Comparison of ENCODE assay signal across 22 cellular contexts in the genomic region with DNA sequence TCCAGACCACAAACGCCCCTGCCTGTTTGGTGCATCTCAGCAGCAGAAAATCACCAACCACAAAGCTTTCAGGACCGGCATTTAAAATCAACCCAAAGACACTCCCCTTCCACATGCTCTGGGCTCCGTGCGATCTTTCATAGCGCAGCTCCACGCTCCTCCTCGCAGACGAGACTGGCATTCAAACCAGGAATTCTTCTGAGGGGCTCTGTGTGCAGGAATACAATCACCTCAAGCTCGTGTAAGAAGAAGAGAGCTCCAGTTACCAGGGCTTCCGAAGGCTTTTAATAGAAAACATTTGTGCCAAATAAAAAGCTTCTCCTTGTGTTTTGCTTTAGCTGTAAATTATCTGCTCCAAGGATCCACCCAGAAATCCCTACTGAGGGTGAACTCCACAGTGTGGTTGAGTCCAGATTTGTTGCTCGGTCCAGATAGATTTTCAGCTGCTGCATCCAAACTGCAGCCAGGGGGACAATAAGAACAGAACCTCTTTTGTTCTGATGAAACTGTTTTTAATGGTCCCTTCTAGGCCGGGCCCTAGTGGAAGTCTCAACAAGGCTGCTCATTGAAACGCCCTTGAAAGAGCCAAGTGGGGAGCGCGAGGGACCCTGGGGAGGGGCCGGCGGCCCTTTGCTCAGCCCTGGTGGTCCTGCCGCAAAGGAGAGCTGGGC. TPM values are rescaled to one million over a fixed set of nuclear protein-coding genes. Genes with fewer than 3 reads are reported as not detected.
A peak's percentile ranks its signal among the peaks of the same experiment; 100 is the strongest.
DNase-seq lines count a peak whose midpoint lies in the region; ATAC-seq and TF ChIP-seq lines count a peak whose summit lies in the region.
"Had no signal": no experiment of that assay in that cellular context is flagged by ENCODE, and none has a peak within 500 bp of the region (broad histone marks: within the 10 kb centered on the region; RNA-seq: fewer than 3 reads in every experiment).

No MANE protein-coding gene starts in this region.

- H3K36me3 ChIP-seq in GM23338 (ENCODE audit: insufficient read depth) (no peaks in the 10 kb centered on the region), iPS-20b (ENCODE audit: insufficient read depth, low read depth, low read length) (no peaks in the 10 kb centered on the region)
- H3K36me3 ChIP-seq: adrenal gland, lower lobe of right lung, neutrophil had no signal

- H3K9ac ChIP-seq in iPS-20b (ENCODE audit: low read depth, low read length), result peak overlapping the region; percentile 25; the same call in 1 of the 2 replicates

- H3K27me3 ChIP-seq in GM23338 (ENCODE audit: insufficient read depth) (no peaks in the 10 kb centered on the region), iPS-20b (ENCODE audit: insufficient read depth, low read length) (peaks cover 9% of the 10 kb centered on the region; the same call in 1 of the 2 replicates)
- H3K27me3 ChIP-seq: adrenal gland had no signal

- H3K4me3 ChIP-seq in GM23338, result no peak overlapping the region
- H3K4me3 ChIP-seq in iPS-20b (ENCODE audit: low read length), result no peak overlapping the region
- H3K4me3 ChIP-seq: adrenal gland, lower lobe of right lung, SK-N-MC had no signal

- H3K27ac Mint-ChIP-seq in GM23338, result no peak overlapping the region
- H3K27ac Mint-ChIP-seq: activated CD8-positive, alpha-beta T cell treated with anti-CD3 and anti-CD28 coated beads for 36 hours; activated T-helper 17 cell treated with anti-CD3 and anti-CD28 coated beads, Interleukin-2, amount 50 U/mL, for 72 hours; stimulated activated naive B cell treated with anti-CD40 and anti-IgM and Interleukin-4, amounts not matched to agents 10 μg/mL and 1 μg/mL and 100 μg/mL, for 72 hours had no signal

- H3K79me2 ChIP-seq in GM23338 (replicated peaks; ENCODE audit: insufficient read depth), result no peaks in the 10 kb centered on the region

- DNase-seq in GM23338 (ENCODE audit: low spot score) (no peak), anterior cingulate cortex (lab: John Stamatoyannopoulos, UW) (peak in 39 of 58 donors; percentile 22 to 86 (median 51)), putamen (ENCODE audit: low spot score) (peak; percentile 81), NCI-H2107 (lab: John Stamatoyannopoulos, UW) (no peak), HuH-7 (ENCODE audit: low spot score) (no peak)
- DNase-seq: activated CD8-positive, alpha-beta T cell treated with anti-CD3 and anti-CD28 coated beads for 36 hours; adrenal gland; cortex of kidney; DMS79; HCEC 1CT; lower lobe of right lung; NCI-H1417 treated with DMSO at 0.1 percent for 48 hours; NCI-H345; stimulated activated naive B cell treated with anti-CD40 and anti-IgM and Interleukin-4, amounts not matched to agents 10 μg/mL and 1 μg/mL and 100 μg/mL, for 72 hours had no signal

- no peaks in the 10 kb centered on the region for H3K9me2 ChIP-seq in GM23338 (ENCODE audit: insufficient read depth)

- H3K27ac ChIP-seq in GM23338 (ENCODE audit: low read depth) (no peak overlapping the region), iPS-20b (ENCODE audit: low read length) (no peak overlapping the region)
- H3K27ac ChIP-seq: adrenal gland, lower lobe of right lung, neutrophil, SK-N-MC had no signal

- H3F3A ChIP-seq in GM23338 (replicated peaks; ENCODE audit: low read depth), result no peaks in the 10 kb centered on the region

- H2AFZ ChIP-seq in GM23338, result peak overlapping the region; percentile 81; the same call in 1 of the 2 replicates

- H3K4me1 ChIP-seq in GM23338 (ENCODE audit: insufficient read depth) (no peaks in the 10 kb centered on the region; the same call in 1 of the 2 replicates), iPS-20b (ENCODE audit: insufficient read depth, low read length) (peaks cover 12% of the 10 kb centered on the region; the same call in 1 of the 2 replicates)
- H3K4me1 ChIP-seq: adrenal gland had no signal

- TF ChIP-seq CTCF in GM23338 (conservative IDR thresholded peaks at IDR 0.05; ENCODE audit: low read depth in 2 of 2), result no peak

- H3K27me3 Mint-ChIP-seq in GM23338 (ENCODE audit: insufficient read depth, low read depth, poor library complexity), result peaks cover 18% of the 10 kb centered on the region

- no peak overlapping the region for H3K4me2 ChIP-seq in GM23338

- H3K36me3 Mint-ChIP-seq in GM23338 (ENCODE audit: low read depth), result no peaks in the 10 kb centered on the region
- H3K36me3 Mint-ChIP-seq: stimulated activated naive B cell treated with anti-CD40 and anti-IgM and Interleukin-4, amounts not matched to agents 10 μg/mL and 1 μg/mL and 100 μg/mL, for 72 hours had no signal

- no peak overlapping the region for H3K4me3 Mint-ChIP-seq in GM23338
- H3K4me3 Mint-ChIP-seq: activated CD8-positive, alpha-beta T cell treated with anti-CD3 and anti-CD28 coated beads for 36 hours; activated T-helper 17 cell treated with anti-CD3 and anti-CD28 coated beads, Interleukin-2, amount 50 U/mL, for 72 hours; stimulated activated naive B cell treated with anti-CD40 and anti-IgM and Interleukin-4, amounts not matched to agents 10 μg/mL and 1 μg/mL and 100 μg/mL, for 72 hours had no signal

- H3K9me3 Mint-ChIP-seq in GM23338, result no peaks in the 10 kb centered on the region
- H3K9me3 Mint-ChIP-seq: activated CD8-positive, alpha-beta T cell treated with anti-CD3 and anti-CD28 coated beads for 36 hours; activated T-helper 17 cell treated with anti-CD3 and anti-CD28 coated beads, Interleukin-2, amount 50 U/mL, for 72 hours; stimulated activated naive B cell treated with anti-CD40 and anti-IgM and Interleukin-4, amounts not matched to agents 10 μg/mL and 1 μg/mL and 100 μg/mL, for 72 hours had no signal

- ATAC-seq in GM23338, result peak; percentile 45
- no peak for ATAC-seq in GM18873 (IDR thresholded peaks at IDR 0.05; ENCODE audit: low FRiP score, unreplicated experiment)
- ATAC-seq in GM21529 (IDR thresholded peaks at IDR 0.05; ENCODE audit: unreplicated experiment), result no peak
- ATAC-seq: activated CD8-positive, alpha-beta T cell treated with anti-CD3 and anti-CD28 coated beads for 36 hours; activated T-helper 17 cell treated with anti-CD3 and anti-CD28 coated beads, Interleukin-2, amount 50 U/mL, for 72 hours; esophagus mucosa; lower lobe of right lung; stimulated activated naive B cell treated with anti-CD40 and anti-IgM and Interleukin-4, amounts not matched to agents 10 μg/mL and 1 μg/mL and 100 μg/mL, for 72 hours had no signal

- H3K9me3 ChIP-seq in iPS-20b (ENCODE audit: insufficient read depth, low read depth, low read length), result no peaks in the 10 kb centered on the region
- H3K9me3 ChIP-seq: adrenal gland, lower lobe of right lung, neutrophil had no signal

- no peaks in the 10 kb centered on the region for H4K20me1 ChIP-seq in GM23338 (replicated peaks; ENCODE audit: insufficient read depth)

- H3K4me1 Mint-ChIP-seq in GM23338, result peaks cover 25% of the 10 kb centered on the region
- H3K4me1 Mint-ChIP-seq: activated T-helper 17 cell treated with anti-CD3 and anti-CD28 coated beads, Interleukin-2, amount 50 U/mL, for 72 hours; stimulated activated naive B cell treated with anti-CD40 and anti-IgM and Interleukin-4, amounts not matched to agents 10 μg/mL and 1 μg/mL and 100 μg/mL, for 72 hours had no signal

TF ChIP-seq in GM23338, 12 proteins besides CTCF, POLR2A, EP300 and RAD21:
- TF ChIP-seq STAT1 (IDR thresholded peaks at IDR 0.05; ENCODE audit: unreplicated experiment) (no peak), NANOG (IDR thresholded peaks at IDR 0.05; ENCODE audit: borderline replicate concordance) (no peak), EZH2phosphoT487 (IDR thresholded peaks at IDR 0.05; ENCODE audit: unreplicated experiment) (no peak), POLR2AphosphoS5 (IDR thresholded peaks at IDR 0.05; ENCODE audit: low read depth) (no peak), EZH2 (IDR thresholded peaks at IDR 0.05; ENCODE audit: low read depth, unreplicated experiment) (no peak), JUNB (IDR thresholded peaks at IDR 0.05; ENCODE audit: unreplicated experiment) (no peak), ZNF331 (CRISPR knock-in tag; IDR thresholded peaks at IDR 0.05; ENCODE audit: low read depth) (no peak)

RNA-seq across cellular contexts. Expression of a gene that starts 16.4 kb away (rescaled TPM):
- 16.6 and 22.8 TPM in 2 replicates for total RNA-seq in GM23338 (2014; rRNA removed; shearing (Covaris generic))
- polyA plus RNA-seq in GM23338 (2016; fragmentation: Nextera tagmentation; extraction: Ambion mirVana), result 15.9 and 17.8 TPM in 2 replicates
- total RNA-seq: activated CD8-positive, alpha-beta T cell treated with anti-CD3 and anti-CD28 coated beads for 36 hours; activated T-helper 17 cell treated with anti-CD3 and anti-CD28 coated beads, Interleukin-2, amount 50 U/mL, for 72 hours had no signal

RNA-seq across cellular contexts. Expression of a gene that starts 46.8 kb away (rescaled TPM):
- total RNA-seq in GM23338 (2014; rRNA removed; shearing (Covaris generic)), result not detected in 2 replicates
- polyA plus RNA-seq in GM23338 (2016; fragmentation: Nextera tagmentation; extraction: Ambion mirVana), result not detected in 2 replicates
- total RNA-seq: activated CD8-positive, alpha-beta T cell treated with anti-CD3 and anti-CD28 coated beads for 36 hours; activated T-helper 17 cell treated with anti-CD3 and anti-CD28 coated beads, Interleukin-2, amount 50 U/mL, for 72 hours; adrenal gland; esophagus mucosa; lower lobe of right lung; skeletal muscle tissue had no signal
- polyA plus RNA-seq: adrenal gland had no signal

Comparison
In these comparisons a context has a peak if more than half of its experiments do, and no peak if none do; other contexts are left out.
1. DNase-seq: peak in anterior cingulate cortex (39 of 58) and putamen (single experiment); none in GM23338 (single experiment), NCI-H2107 (single experiment) and HuH-7 (single experiment).